1 cellular context compared by ENCODE assay signal in genomic region chr12:851343-851742, GRCh38.
TF ChIP-seq lines count a peak whose summit lies in the region.

No MANE protein-coding gene starts in this region.

TF ChIP-seq in K562, 482 proteins besides CTCF, POLR2A, EP300 and RAD21 (continued from another document):
- TF ChIP-seq REST (CRISPR knock-in tag; IDR thresholded peaks at IDR 0.05; ENCODE audit: low read depth) = no peak
- no peak for TF ChIP-seq SIN3B (IDR thresholded peaks at IDR 0.05; ENCODE audit: low read depth)
- TF ChIP-seq CHD1 (IDR thresholded peaks at IDR 0.05; ENCODE audit: low read length) = no peak
- no peak for TF ChIP-seq FOXM1 (IDR thresholded peaks at IDR 0.05; ENCODE audit: low read depth)
- no peak for TF ChIP-seq FOXM1 (CRISPR knock-in tag; IDR thresholded peaks at IDR 0.05; ENCODE audit: low read depth)
